Comparison of ENCODE assay signal across 8 cellular contexts in genomic region chr5:180674253-180674592, GRCh38. TPM values are rescaled to one million over a fixed set of nuclear protein-coding genes. Genes with fewer than 3 reads are reported as not detected.
DNase-seq lines count a peak whose midpoint lies in the region; ATAC-seq, FAIRE-seq and TF ChIP-seq lines count a peak whose summit lies in the region.
"Not testable (repeated sequence)": the region's sequence is repeated elsewhere in the genome, so short reads cannot be mapped to it uniquely, and the experiment has no call there.
"Had no signal": no experiment of that assay in that cellular context is flagged by ENCODE, and none has a peak within 500 bp of the region (broad histone marks: within the 10 kb centered on the region; RNA-seq: fewer than 3 reads in every experiment).

No MANE protein-coding gene starts in this region.

- BruUV-seq in K562 (replicated peaks; lab: Mats Ljungman, UMichigan) = not testable (repeated sequence)

- not testable (repeated sequence) for H3K56ac ChIP-seq in H9 (ENCODE audit: insufficient read length, low read depth, low read length)

- H3K4me3 Mint-ChIP-seq in H9 (peak overlapping the region; percentile 50 to 71), endodermal cell (peak overlapping the region; percentile 33), nephron (peak overlapping the region in 2 of 3 experiments; percentile 45 to 62)
- H3K4me3 Mint-ChIP-seq in activated CD4-positive, alpha-beta T cell treated with anti-CD3 and anti-CD28 coated beads for 36 hours = peak overlapping the region; percentile 44
- peak overlapping the region; percentile 20 for H3K4me3 Mint-ChIP-seq in stimulated activated effector memory CD8-positive, alpha-beta T cell treated with anti-CD3 and anti-CD28 coated beads, Interleukin-12 subunit alpha, Interleukin-12 subunit beta, amount 100 ng/mL, for 72 hours

- not testable (repeated sequence) for H3K4ac ChIP-seq in H9 (ENCODE audit: low read depth, low read length)

- intact Hi-C loops in activated CD4-positive, alpha-beta T cell treated with anti-CD3 and anti-CD28 coated beads for 36 hours (cut with DNase I, micrococcal nuclease) = not testable (repeated sequence)
- intact Hi-C loops in K562 (cut with micrococcal nuclease) = loop anchor here (10.0 kb wide), 1 partner anchor 191 kb away; the partner anchor contains the start of gene ZFP62

- not testable (repeated sequence) for H3K36me3 ChIP-seq in K562 (ENCODE audit: control insufficient read depth, insufficient read depth, low read length); endodermal cell (ENCODE audit: control insufficient read depth, insufficient read depth, low read length); iPS-18a (ENCODE audit: control insufficient read depth, low read depth, low read length)

- not testable (repeated sequence) for TF ChIP-seq EP300 in K562 (IDR thresholded peaks at IDR 0.05; ENCODE audit: low read length)

- H3K18ac ChIP-seq in H9 (ENCODE audit: insufficient read length, low read depth, low read length) = not testable (repeated sequence)

- not testable (repeated sequence) for H4K5ac ChIP-seq in H9 (ENCODE audit: insufficient read length, low read depth, low read length)

- not testable (repeated sequence) for H3K23me2 ChIP-seq in H9 (ENCODE audit: insufficient read length, low read depth, low read length, poor library complexity, severe bottlenecking)

- not testable (repeated sequence) for H3K27me3 ChIP-seq in H9 (ENCODE audit: insufficient read depth, low read length)
- H3K27me3 ChIP-seq in K562 (ENCODE audit: control insufficient read depth in 2 of 2, insufficient read depth in 2 of 2, low read length in 2 of 2) = peaks cover 7 to 32% of the 10 kb centered on the region in 2 experiments; a peak in 4 of 5 replicates
- H3K27me3 ChIP-seq in endodermal cell (ENCODE audit: control insufficient read depth, insufficient read depth, low read length, poor library complexity, severe bottlenecking) = peaks cover 59% of the 10 kb centered on the region
- H3K27me3 ChIP-seq in iPS-18a (ENCODE audit: control insufficient read depth, insufficient read depth, low read length) = peaks cover 28% of the 10 kb centered on the region

- H2BK5ac ChIP-seq in H9 (ENCODE audit: insufficient read length, low read length) = not testable (repeated sequence)

- in situ Hi-C loops in K562 (cut with MboI) = loop anchor here (5.0 kb wide), 1 partner anchor 1832 kb away; no protein-coding TSS in a partner anchor

- not testable (repeated sequence) for H3K14ac ChIP-seq in H9 (ENCODE audit: insufficient read depth, low read length)

- not testable (repeated sequence) for H3K27ac Mint-ChIP-seq in H9; activated CD4-positive, alpha-beta T cell treated with anti-CD3 and anti-CD28 coated beads for 36 hours; endodermal cell; nephron; stimulated activated effector memory CD8-positive, alpha-beta T cell treated with anti-CD3 and anti-CD28 coated beads, Interleukin-12 subunit alpha, Interleukin-12 subunit beta, amount 100 ng/mL, for 72 hours

- POLR2A ChIA-PET in activated CD4-positive, alpha-beta T cell treated with anti-CD3 and anti-CD28 coated beads for 36 hours (lab: Charles Lee); K562 (lab: Yijun Ruan, JAX): not testable (repeated sequence)

- H3T11ph ChIP-seq in H9 (ENCODE audit: low read length) = not testable (repeated sequence)

- not testable (repeated sequence) for H2AFZ ChIP-seq in H9 (ENCODE audit: low read length); K562 (ENCODE audit: low read depth, low read length)

- H3K4me1 ChIP-seq in H9 (ENCODE audit: insufficient read depth, low read length); endodermal cell (ENCODE audit: control insufficient read depth, insufficient read depth, low read length); iPS-18a (ENCODE audit: control insufficient read depth, low read depth, low read length): not testable (repeated sequence)
- H3K4me1 ChIP-seq in K562 (replicated peaks in 1 of 2; ENCODE audit: control insufficient read depth in 2 of 2, insufficient read depth in 2 of 2, low read length in 2 of 2) = peaks cover 9 to 15% of the 10 kb centered on the region in 2 experiments

- not testable (repeated sequence) for H4K91ac ChIP-seq in H9 (ENCODE audit: insufficient read length, low read depth, low read length)

- not testable (repeated sequence) for H3K27ac ChIP-seq in H9 (ENCODE audit: insufficient read length, low read depth, low read length); K562 (ENCODE audit: extremely low read depth, low read depth, low read length); endodermal cell (ENCODE audit: low read depth, low read length); iPS-18a (ENCODE audit: low read length)

- not testable (repeated sequence) for H4K20me1 ChIP-seq in H9 (ENCODE audit: control insufficient read depth, insufficient read depth, insufficient read length); K562 (replicated peaks; ENCODE audit: control insufficient read depth, insufficient read depth, low read length)

- CTCF ChIA-PET in activated CD4-positive, alpha-beta T cell treated with anti-CD3 and anti-CD28 coated beads for 36 hours (lab: Charles Lee); K562 (lab: Yijun Ruan, JAX; ENCODE audit: low intra/inter-chr PET ratio): not testable (repeated sequence)

- H3K9me1 ChIP-seq in K562 (ENCODE audit: control insufficient read depth, insufficient read depth, low read length) = not testable (repeated sequence)

- DNase-seq in H9 = peak; percentile 38
- not testable (repeated sequence) for DNase-seq in activated CD4-positive, alpha-beta T cell treated with anti-CD3 and anti-CD28 coated beads for 36 hours; K562 (ENCODE audit: extremely low read depth in 1 of 4, low spot score in 3 of 4); stimulated activated effector memory CD8-positive, alpha-beta T cell treated with anti-CD3 and anti-CD28 coated beads, Interleukin-12 subunit alpha, Interleukin-12 subunit beta, amount 100 ng/mL, for 72 hours (ENCODE audit: low spot score in 2 of 2)
- DNase-seq in endodermal cell = peak; percentile 54

- H2BK12ac ChIP-seq in H9 (ENCODE audit: insufficient read length, low read depth, low read length) = not testable (repeated sequence)

- H4K8ac ChIP-seq in H9 (replicated peaks; ENCODE audit: insufficient read length, low read depth, low read length) = not testable (repeated sequence)

- ATAC-seq in activated CD4-positive, alpha-beta T cell treated with anti-CD3 and anti-CD28 coated beads for 36 hours = peak; percentile 57
- peak; percentile 25; the same call in 1 of the 3 replicates for ATAC-seq in K562
- peak; percentile 44 for ATAC-seq in stimulated activated effector memory CD8-positive, alpha-beta T cell treated with anti-CD3 and anti-CD28 coated beads, Interleukin-12 subunit alpha, Interleukin-12 subunit beta, amount 100 ng/mL, for 72 hours

- not testable (repeated sequence) for TF ChIP-seq RAD21 in K562 (CRISPR knock-in tag; conservative IDR thresholded peaks at IDR 0.05 in 1 of 2, IDR thresholded peaks at IDR 0.05 in 1 of 2)

- H3K27me3 Mint-ChIP-seq in H9 (ENCODE audit: low read depth) (peaks cover 59% of the 10 kb centered on the region), endodermal cell (ENCODE audit: insufficient read depth) (peaks cover 58% of the 10 kb centered on the region), nephron (ENCODE audit: low read depth) (peaks cover 67% of the 10 kb centered on the region)
- not testable (repeated sequence) for H3K27me3 Mint-ChIP-seq in activated CD4-positive, alpha-beta T cell treated with anti-CD3 and anti-CD28 coated beads for 36 hours

- not testable (repeated sequence) for H2AK5ac ChIP-seq in H9 (ENCODE audit: insufficient read length, low read length)

- H3K9me3 Mint-ChIP-seq in H9; activated CD4-positive, alpha-beta T cell treated with anti-CD3 and anti-CD28 coated beads for 36 hours (ENCODE audit: low read depth); endodermal cell; nephron; stimulated activated effector memory CD8-positive, alpha-beta T cell treated with anti-CD3 and anti-CD28 coated beads, Interleukin-12 subunit alpha, Interleukin-12 subunit beta, amount 100 ng/mL, for 72 hours: not testable (repeated sequence)

- not testable (repeated sequence) for H3K4me3 ChIP-seq in K562
- H3K4me3 ChIP-seq in endodermal cell (ENCODE audit: low read length) (peak overlapping the region; percentile 62), iPS-18a (ENCODE audit: low read length) (peak overlapping the region; percentile 42)

- H3K4me2 ChIP-seq in H9 (ENCODE audit: insufficient read depth, insufficient read length, low read length) = peak overlapping the region; percentile 46
- H3K4me2 ChIP-seq in K562 (ENCODE audit: insufficient read depth, low read length) = not testable (repeated sequence)

- not testable (repeated sequence) for H2BK20ac ChIP-seq in H9 (ENCODE audit: low read depth, low read length, poor library complexity, severe bottlenecking)

- not testable (repeated sequence) for TF ChIP-seq POLR2A in K562 (conservative IDR thresholded peaks at IDR 0.05)

- H3K9ac ChIP-seq in H9 (ENCODE audit: extremely low read depth, insufficient read length, low read length); K562 (ENCODE audit: insufficient read depth in 1 of 2, low read depth in 2 of 2, low read length in 2 of 2); endodermal cell (ENCODE audit: extremely low read depth, low read length, poor library complexity, severe bottlenecking); iPS-18a (ENCODE audit: low read length): not testable (repeated sequence)

- H3K4me1 Mint-ChIP-seq in H9, endodermal cell: not testable (repeated sequence)
- peaks cover 12% of the 10 kb centered on the region for H3K4me1 Mint-ChIP-seq in activated CD4-positive, alpha-beta T cell treated with anti-CD3 and anti-CD28 coated beads for 36 hours
- H3K4me1 Mint-ChIP-seq in nephron = peaks cover 15% of the 10 kb centered on the region
- H3K4me1 Mint-ChIP-seq in stimulated activated effector memory CD8-positive, alpha-beta T cell treated with anti-CD3 and anti-CD28 coated beads, Interleukin-12 subunit alpha, Interleukin-12 subunit beta, amount 100 ng/mL, for 72 hours = peaks cover 28% of the 10 kb centered on the region

- not testable (repeated sequence) for H3K9me3 ChIP-seq in H9 (ENCODE audit: control insufficient read depth, low read depth, low read length); K562 (replicated peaks; ENCODE audit: control insufficient read depth, insufficient read depth, low read depth, low read length); endodermal cell (ENCODE audit: control insufficient read depth, low read length); iPS-18a (ENCODE audit: control insufficient read depth, low read depth, low read length)

- no CpG with 5 or more reads among the region's 11 CpGs for WGBS in H9 (ENCODE audit: extremely low coverage, insufficient read length, low lambda C conversion rate)
- WGBS in K562 (ENCODE audit: insufficient coverage, low coverage, missing lambda C conversion rate) = 18% methylated on average over 9 of the region's 11 CpGs
- WGBS in endodermal cell (ENCODE audit: insufficient coverage in 1 of 2, insufficient read length in 1 of 2), 2 experiments = 4 to 8% methylated on average over 7 to 9 of the region's 11 CpGs

- not testable (repeated sequence) for H3K23ac ChIP-seq in H9 (ENCODE audit: insufficient read length, low read depth, low read length)

- not testable (repeated sequence) for H3K79me2 ChIP-seq in H9 (ENCODE audit: insufficient read depth, low read length); K562 (ENCODE audit: control insufficient read depth, insufficient read depth, low read length)

- not testable (repeated sequence) for H2BK15ac ChIP-seq in H9 (ENCODE audit: low read depth, low read length)

- not testable (repeated sequence) for H2BK120ac ChIP-seq in H9 (ENCODE audit: low read depth, low read length, poor library complexity, severe bottlenecking)

- not testable (repeated sequence) for TF ChIP-seq CTCF in H9 (conservative IDR thresholded peaks at IDR 0.05); K562 (IDR thresholded peaks at IDR 0.05 in 2 of 3, conservative IDR thresholded peaks at IDR 0.05 in 1 of 3; ENCODE audit: insufficient read depth in 2 of 3, low read depth in 1 of 3, low read length in 3 of 3); endodermal cell (conservative IDR thresholded peaks at IDR 0.05); nephron (IDR thresholded peaks at IDR 0.05; ENCODE audit: unreplicated experiment in 3 of 3)

- H3K79me1 ChIP-seq in H9 (ENCODE audit: insufficient read depth, low read depth, low read length, poor library complexity, severe bottlenecking) = not testable (repeated sequence)

- peak; percentile 32 for FAIRE-seq in K562 (lab: Jason Lieb, UNC)

- not testable (repeated sequence) for H3K36me3 Mint-ChIP-seq in H9 (ENCODE audit: insufficient read depth in 1 of 3, low read depth in 3 of 3); activated CD4-positive, alpha-beta T cell treated with anti-CD3 and anti-CD28 coated beads for 36 hours (ENCODE audit: low read depth); endodermal cell (ENCODE audit: low read depth); nephron (ENCODE audit: low read depth); stimulated activated effector memory CD8-positive, alpha-beta T cell treated with anti-CD3 and anti-CD28 coated beads, Interleukin-12 subunit alpha, Interleukin-12 subunit beta, amount 100 ng/mL, for 72 hours

RNA-seq across cellular contexts. Expression of gene FLT4, which starts 24.8 kb away (rescaled TPM):
- 6.1 and 6.3 TPM in 2 replicates for total RNA-seq in H9 (2021)
- under 1 TPM; 0.75 to 0.98 TPM for total RNA-seq in activated CD4-positive, alpha-beta T cell treated with anti-CD3 and anti-CD28 coated beads for 36 hours
- 2.0 and 6.0 TPM in 2 replicates for total RNA-seq in K562 (2011; cell fraction: chromatin; rRNA removed; ENCODE audit: low replicate concordance)
- total RNA-seq in K562 (2011; cell fraction: nucleolus; rRNA removed) = 1.7 and 3.3 TPM in 2 replicates
- 1.1 and 2.1 TPM in 2 replicates for total RNA-seq in K562 (2011; cell fraction: nucleoplasm; rRNA removed)
- total RNA-seq in K562 (2014; rRNA removed) = 0.14 and 0.24 TPM in 2 replicates
- total RNA-seq in K562 (2014; rRNA removed; fragmentation: Illumina TruSeq; extraction: Trizol) = not detected in 2 replicates
- 0.07 TPM in 1 of 2 replicates, not detected in the other for total RNA-seq in K562 (2015; rRNA removed; fragmentation: Illumina TruSeq; extraction: Trizol)
- 0.24 and 0.47 TPM in 2 replicates for total RNA-seq in K562 (2021)
- 0.26 and 0.42 TPM in 2 replicates for polyA plus RNA-seq in K562 (2011; rRNA removed)
- 0.27 and 0.48 TPM in 2 replicates for polyA plus RNA-seq in K562 (2011; cell fraction: cytosol; rRNA removed)
- polyA plus RNA-seq in K562 (2011; cell fraction: nucleus; rRNA removed) = 1.2 and 1.6 TPM in 2 replicates
- 0.10 and 0.40 TPM in 2 replicates for polyA plus RNA-seq in K562 (2012)
- 0.18 and 0.21 TPM in 2 replicates for polyA plus RNA-seq in K562 (2014; fragmentation: Illumina TruSeq; extraction: Trizol)
- polyA plus RNA-seq in K562 (2014; fragmentation: Nextera tagmentation; extraction: Ambion mirVana) = under 1 TPM in 1 of 2 experiments, not detected in 1; 0.01 TPM
- 0.05 and 0.12 TPM in 2 replicates for polyA plus RNA-seq in K562 (2014; rRNA removed)
- polyA minus RNA-seq in K562 (2011; rRNA and poly(A)+ RNA removed) = 0.18 and 0.21 TPM in 2 replicates
- polyA minus RNA-seq in K562 (2011; cell fraction: cytosol; rRNA and poly(A)+ RNA removed) = 0.48 TPM in 1 of 2 replicates, not detected in the other
- 0.56 and 1.2 TPM in 2 replicates for polyA minus RNA-seq in K562 (2011; cell fraction: nucleus; rRNA and poly(A)+ RNA removed)
- 1 to 10 TPM; 6.9 to 7.9 TPM for total RNA-seq in endodermal cell
- 5.0 TPM for polyA plus RNA-seq in endodermal cell (2013, experiment 1 of 2)
- polyA plus RNA-seq in endodermal cell (2013, experiment 2 of 2) = 5.1 TPM
- total RNA-seq: GM12878 had no signal
